ENCODE assay signal across 1 cellular context in genomic region chr6:2861822-2862164, GRCh38.
A peak's percentile ranks its signal among the peaks of the same experiment; 100 is the strongest.
TF ChIP-seq lines count a peak whose summit lies in the region.

No MANE protein-coding gene starts in this region.

TF ChIP-seq in GM12878, 131 proteins besides CTCF, POLR2A, EP300 and RAD21:
- no peak for TF ChIP-seq FOS (IDR thresholded peaks at IDR 0.05; ENCODE audit: borderline replicate concordance, extremely low read depth, insufficient read length)
- no peak for TF ChIP-seq YY1 (IDR thresholded peaks at IDR 0.05; ENCODE audit: low read depth, low read length)
- TF ChIP-seq ZZZ3 (IDR thresholded peaks at IDR 0.05; ENCODE audit: control insufficient read depth, insufficient read length, low read depth): no peak
- peak; percentile 80 for TF ChIP-seq BACH1 (IDR thresholded peaks at IDR 0.05; ENCODE audit: borderline replicate concordance)
- TF ChIP-seq ATF2 (IDR thresholded peaks at IDR 0.05; ENCODE audit: low read length): no peak
- TF ChIP-seq, protein P1, sequence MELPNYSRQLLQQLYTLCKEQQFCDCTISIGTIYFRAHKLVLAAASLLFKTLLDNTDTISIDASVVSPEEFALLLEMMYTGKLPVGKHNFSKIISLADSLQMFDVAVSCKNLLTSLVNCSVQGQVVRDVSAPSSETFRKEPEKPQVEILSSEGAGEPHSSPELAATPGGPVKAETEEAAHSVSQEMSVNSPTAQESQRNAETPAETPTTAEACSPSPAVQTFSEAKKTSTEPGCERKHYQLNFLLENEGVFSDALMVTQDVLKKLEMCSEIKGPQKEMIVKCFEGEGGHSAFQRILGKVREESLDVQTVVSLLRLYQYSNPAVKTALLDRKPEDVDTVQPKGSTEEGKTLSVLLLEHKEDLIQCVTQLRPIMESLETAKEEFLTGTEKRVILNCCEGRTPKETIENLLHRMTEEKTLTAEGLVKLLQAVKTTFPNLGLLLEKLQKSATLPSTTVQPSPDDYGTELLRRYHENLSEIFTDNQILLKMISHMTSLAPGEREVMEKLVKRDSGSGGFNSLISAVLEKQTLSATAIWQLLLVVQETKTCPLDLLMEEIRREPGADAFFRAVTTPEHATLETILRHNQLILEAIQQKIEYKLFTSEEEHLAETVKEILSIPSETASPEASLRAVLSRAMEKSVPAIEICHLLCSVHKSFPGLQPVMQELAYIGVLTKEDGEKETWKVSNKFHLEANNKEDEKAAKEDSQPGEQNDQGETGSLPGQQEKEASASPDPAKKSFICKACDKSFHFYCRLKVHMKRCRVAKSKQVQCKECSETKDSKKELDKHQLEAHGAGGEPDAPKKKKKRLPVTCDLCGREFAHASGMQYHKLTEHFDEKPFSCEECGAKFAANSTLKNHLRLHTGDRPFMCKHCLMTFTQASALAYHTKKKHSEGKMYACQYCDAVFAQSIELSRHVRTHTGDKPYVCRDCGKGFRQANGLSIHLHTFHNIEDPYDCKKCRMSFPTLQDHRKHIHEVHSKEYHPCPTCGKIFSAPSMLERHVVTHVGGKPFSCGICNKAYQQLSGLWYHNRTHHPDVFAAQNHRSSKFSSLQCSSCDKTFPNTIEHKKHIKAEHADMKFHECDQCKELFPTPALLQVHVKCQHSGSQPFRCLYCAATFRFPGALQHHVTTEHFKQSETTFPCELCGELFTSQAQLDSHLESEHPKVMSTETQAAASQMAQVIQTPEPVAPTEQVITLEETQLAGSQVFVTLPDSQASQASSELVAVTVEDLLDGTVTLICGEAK (IDR thresholded peaks at IDR 0.05; ENCODE audit: borderline replicate concordance): no peak
- TF ChIP-seq, protein P2, sequence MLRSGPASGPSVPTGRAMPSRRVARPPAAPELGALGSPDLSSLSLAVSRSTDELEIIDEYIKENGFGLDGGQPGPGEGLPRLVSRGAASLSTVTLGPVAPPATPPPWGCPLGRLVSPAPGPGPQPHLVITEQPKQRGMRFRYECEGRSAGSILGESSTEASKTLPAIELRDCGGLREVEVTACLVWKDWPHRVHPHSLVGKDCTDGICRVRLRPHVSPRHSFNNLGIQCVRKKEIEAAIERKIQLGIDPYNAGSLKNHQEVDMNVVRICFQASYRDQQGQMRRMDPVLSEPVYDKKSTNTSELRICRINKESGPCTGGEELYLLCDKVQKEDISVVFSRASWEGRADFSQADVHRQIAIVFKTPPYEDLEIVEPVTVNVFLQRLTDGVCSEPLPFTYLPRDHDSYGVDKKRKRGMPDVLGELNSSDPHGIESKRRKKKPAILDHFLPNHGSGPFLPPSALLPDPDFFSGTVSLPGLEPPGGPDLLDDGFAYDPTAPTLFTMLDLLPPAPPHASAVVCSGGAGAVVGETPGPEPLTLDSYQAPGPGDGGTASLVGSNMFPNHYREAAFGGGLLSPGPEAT (IDR thresholded peaks at IDR 0.05; ENCODE audit: low read depth): peak; percentile 30; the same call in 1 of the 2 replicates
- 0 out of 2 replicates have a peak, but pooled peaks have one; percentile 39 for TF ChIP-seq IKZF1 (conservative IDR thresholded peaks at IDR 0.05)
- 0 out of 2 replicates have a peak, but pooled peaks have one; percentile 7 for TF ChIP-seq ATF7 (IDR thresholded peaks at IDR 0.05; ENCODE audit: low read depth)
- no peak for TF ChIP-seq HDGF (IDR thresholded peaks at IDR 0.05)
- TF ChIP-seq BHLHE40 (IDR thresholded peaks at IDR 0.05; ENCODE audit: borderline replicate concordance in 1 of 2, low read depth in 2 of 2, low read length in 1 of 2): peak in 1 of 2 experiments; percentile 35; a peak in 1 of 4 replicates
- TF ChIP-seq USF1 (IDR thresholded peaks at IDR 0.05; ENCODE audit: borderline replicate concordance, extremely low read length, insufficient read depth, low read depth, low read length): no peak
- TF ChIP-seq PAX8 (IDR thresholded peaks at IDR 0.05): no peak
- TF ChIP-seq RCOR1 (conservative IDR thresholded peaks at IDR 0.05; ENCODE audit: low read depth, low read length): 0 out of 2 replicates have a peak, but pooled peaks have one; percentile 1
- no peak for TF ChIP-seq EGR1 (IDR thresholded peaks at IDR 0.05; ENCODE audit: borderline replicate concordance in 1 of 2, low read depth in 2 of 2, low read length in 2 of 2)
- TF ChIP-seq STAT1 (conservative IDR thresholded peaks at IDR 0.05): no peak
- peak; percentile 47; the same call in 1 of the 2 replicates for TF ChIP-seq PRDM15 (CRISPR knock-in tag; IDR thresholded peaks at IDR 0.05)
- TF ChIP-seq IRF4 (IDR thresholded peaks at IDR 0.05; ENCODE audit: low read depth, low read length): no peak
- TF ChIP-seq HSF1 (IDR thresholded peaks at IDR 0.05; ENCODE audit: low read depth, low read length): no peak
- TF ChIP-seq PAX5 (IDR thresholded peaks at IDR 0.05; ENCODE audit: borderline replicate concordance, low read depth, low read length): no peak
- no peak for TF ChIP-seq POLR2AphosphoS5 (IDR thresholded peaks at IDR 0.05; ENCODE audit: low read length)
- TF ChIP-seq BMI1 (IDR thresholded peaks at IDR 0.05; ENCODE audit: borderline replicate concordance): 0 out of 2 replicates have a peak, but pooled peaks have one; percentile 25
- no peak for TF ChIP-seq FOXK2 (IDR thresholded peaks at IDR 0.05)
- TF ChIP-seq DPF2 (IDR thresholded peaks at IDR 0.05): 0 out of 2 replicates have a peak, but pooled peaks have one; percentile 37
- TF ChIP-seq, protein P3, sequence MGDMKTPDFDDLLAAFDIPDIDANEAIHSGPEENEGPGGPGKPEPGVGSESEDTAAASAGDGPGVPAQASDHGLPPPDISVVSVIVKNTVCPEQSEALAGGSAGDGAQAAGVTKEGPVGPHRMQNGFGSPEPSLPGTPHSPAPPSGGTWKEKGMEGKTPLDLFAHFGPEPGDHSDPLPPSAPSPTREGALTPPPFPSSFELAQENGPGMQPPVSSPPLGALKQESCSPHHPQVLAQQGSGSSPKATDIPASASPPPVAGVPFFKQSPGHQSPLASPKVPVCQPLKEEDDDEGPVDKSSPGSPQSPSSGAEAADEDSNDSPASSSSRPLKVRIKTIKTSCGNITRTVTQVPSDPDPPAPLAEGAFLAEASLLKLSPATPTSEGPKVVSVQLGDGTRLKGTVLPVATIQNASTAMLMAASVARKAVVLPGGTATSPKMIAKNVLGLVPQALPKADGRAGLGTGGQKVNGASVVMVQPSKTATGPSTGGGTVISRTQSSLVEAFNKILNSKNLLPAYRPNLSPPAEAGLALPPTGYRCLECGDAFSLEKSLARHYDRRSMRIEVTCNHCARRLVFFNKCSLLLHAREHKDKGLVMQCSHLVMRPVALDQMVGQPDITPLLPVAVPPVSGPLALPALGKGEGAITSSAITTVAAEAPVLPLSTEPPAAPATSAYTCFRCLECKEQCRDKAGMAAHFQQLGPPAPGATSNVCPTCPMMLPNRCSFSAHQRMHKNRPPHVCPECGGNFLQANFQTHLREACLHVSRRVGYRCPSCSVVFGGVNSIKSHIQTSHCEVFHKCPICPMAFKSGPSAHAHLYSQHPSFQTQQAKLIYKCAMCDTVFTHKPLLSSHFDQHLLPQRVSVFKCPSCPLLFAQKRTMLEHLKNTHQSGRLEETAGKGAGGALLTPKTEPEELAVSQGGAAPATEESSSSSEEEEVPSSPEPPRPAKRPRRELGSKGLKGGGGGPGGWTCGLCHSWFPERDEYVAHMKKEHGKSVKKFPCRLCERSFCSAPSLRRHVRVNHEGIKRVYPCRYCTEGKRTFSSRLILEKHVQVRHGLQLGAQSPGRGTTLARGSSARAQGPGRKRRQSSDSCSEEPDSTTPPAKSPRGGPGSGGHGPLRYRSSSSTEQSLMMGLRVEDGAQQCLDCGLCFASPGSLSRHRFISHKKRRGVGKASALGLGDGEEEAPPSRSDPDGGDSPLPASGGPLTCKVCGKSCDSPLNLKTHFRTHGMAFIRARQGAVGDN (IDR thresholded peaks at IDR 0.05): peak; percentile 29; the same call in 1 of the 2 replicates
- TF ChIP-seq ZNF592 (IDR thresholded peaks at IDR 0.05): 0 out of 2 replicates have a peak, but pooled peaks have one; percentile 48
- TF ChIP-seq KLF5 (IDR thresholded peaks at IDR 0.05; ENCODE audit: partially characterized antibody): no peak
TF ChIP-seq in GM12878: peak in this region for 11.
